Comparison of ENCODE assay signal across 12 cellular contexts in the genomic region with DNA sequence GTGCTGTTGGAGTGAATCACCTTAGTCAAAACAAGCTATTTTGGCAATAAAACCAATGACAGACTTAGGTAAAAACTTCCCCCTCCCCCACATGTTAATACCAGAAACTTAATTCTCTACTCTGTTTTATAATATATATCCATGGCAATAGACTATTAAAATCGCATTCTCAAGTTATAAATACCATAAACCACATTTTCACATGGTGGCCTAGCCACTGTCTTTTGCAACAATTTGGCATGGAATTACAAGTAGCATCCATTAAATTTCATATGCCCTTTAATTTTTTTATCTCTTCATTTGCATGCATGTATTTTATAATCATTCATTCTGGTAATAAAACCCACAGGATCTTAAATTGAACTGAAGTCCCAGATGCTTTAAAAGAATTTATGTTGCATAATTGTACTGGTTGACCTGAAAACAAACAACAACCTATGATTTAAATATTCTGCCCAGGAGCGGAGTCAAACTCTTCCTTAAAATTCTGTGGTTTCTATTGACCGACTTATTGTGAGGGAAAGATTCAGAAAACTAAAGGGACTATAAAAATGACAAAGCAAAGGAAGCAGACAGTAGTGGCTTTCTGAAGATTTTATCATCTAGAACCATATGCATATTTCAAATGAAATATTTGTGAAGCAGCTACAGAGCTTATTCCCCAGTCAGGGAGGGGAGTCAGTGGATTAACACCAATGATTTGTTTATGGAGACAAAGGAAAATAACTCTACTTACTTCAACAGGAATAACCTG.
A peak's percentile ranks its signal among the peaks of the same experiment; 100 is the strongest.
DNase-seq lines count a peak whose midpoint lies in the region; ATAC-seq and TF ChIP-seq lines count a peak whose summit lies in the region.
"Had no signal": no experiment of that assay in that cellular context is flagged by ENCODE, and none has a peak within 500 bp of the region (broad histone marks: within the 10 kb centered on the region; RNA-seq: fewer than 3 reads in every experiment).

No MANE protein-coding gene starts in this region.

- H3K9me3 ChIP-seq in OCI-LY3 (ENCODE audit: insufficient read depth, low read length): peaks cover 13% of the 10 kb centered on the region; the same call in 1 of the 2 replicates
- H3K9me3 ChIP-seq in spleen: no peaks in the 10 kb centered on the region
- H3K9me3 ChIP-seq: lower lobe of right lung had no signal

- peak overlapping the region; percentile 88 for H3K27ac ChIP-seq in OCI-LY3 (ENCODE audit: low read length)
- peak overlapping the region in 7 of 8 donors; percentile 39 to 83 (median 65) for H3K27ac ChIP-seq in spleen
- H3K27ac ChIP-seq: lower lobe of right lung had no signal

- H3K27ac Mint-ChIP-seq in activated T-cell treated with anti-CD3 and anti-CD28 coated beads, Interleukin-2, amount 50 U/mL, for 24 hours: peak overlapping the region; percentile 96
- H3K27ac Mint-ChIP-seq in activated naive CD8-positive, alpha-beta T cell treated with anti-CD3 and anti-CD28 coated beads, Interleukin-2, amount 10 ng/mL, durations not matched to agents 7 days and 5 days: peak overlapping the region; percentile 88

- TF ChIP-seq POLR2A in spleen (IDR thresholded peaks at IDR 0.05): no peak

- H3K4me3 ChIP-seq in OCI-LY3 (ENCODE audit: low read length) (peak overlapping the region; percentile 14), spleen (peak overlapping the region in 1 of 8 donors; percentile 21)
- H3K4me3 ChIP-seq: lower lobe of right lung had no signal

- no peaks in the 10 kb centered on the region for H3K79me2 ChIP-seq in OCI-LY3 (ENCODE audit: low read length)

- DNase-seq in activated T-cell treated with anti-CD3 and anti-CD28 coated beads, Interleukin-2, amount 50 U/mL, for 24 hours: no peak
- DNase-seq in activated T-cell treated with anti-CD3 and anti-CD28 coated beads for 4 hours (no peak), spleen (no peak), NCI-H510A treated with DMSO at 0.1 percent for 48 hours (lab: John Stamatoyannopoulos, UW) (no peak), SW480 (ENCODE audit: low spot score) (no peak)
- DNase-seq in activated naive CD8-positive, alpha-beta T cell treated with anti-CD3 and anti-CD28 coated beads, Interleukin-2, amount 10 ng/mL, durations not matched to agents 7 days and 5 days: no peak
- DNase-seq: H7, lower lobe of right lung, nephron progenitor cell had no signal

- H3K27me3 Mint-ChIP-seq in activated T-cell treated with anti-CD3 and anti-CD28 coated beads, Interleukin-2, amount 50 U/mL, for 24 hours: no peaks in the 10 kb centered on the region
- H3K27me3 Mint-ChIP-seq in activated naive CD8-positive, alpha-beta T cell treated with anti-CD3 and anti-CD28 coated beads, Interleukin-2, amount 10 ng/mL, durations not matched to agents 7 days and 5 days: no peaks in the 10 kb centered on the region

- H3K9ac ChIP-seq in OCI-LY3 (ENCODE audit: low read length): peak overlapping the region; percentile 18; the same call in 1 of the 2 replicates

- 50 to 65% (median 63%) methylated on average over 3 of the region's 3 CpGs for WGBS in spleen, 5 donors

- no peak overlapping the region for H3K4me3 Mint-ChIP-seq in activated T-cell treated with anti-CD3 and anti-CD28 coated beads, Interleukin-2, amount 50 U/mL, for 24 hours
- H3K4me3 Mint-ChIP-seq in activated naive CD8-positive, alpha-beta T cell treated with anti-CD3 and anti-CD28 coated beads, Interleukin-2, amount 10 ng/mL, durations not matched to agents 7 days and 5 days: peak overlapping the region; percentile 65
- H3K4me3 Mint-ChIP-seq: nephron progenitor cell had no signal

- peaks cover 57% of the 10 kb centered on the region for H3K4me1 Mint-ChIP-seq in activated T-cell treated with anti-CD3 and anti-CD28 coated beads, Interleukin-2, amount 50 U/mL, for 24 hours (ENCODE audit: low read depth)
- peaks cover 20% of the 10 kb centered on the region for H3K4me1 Mint-ChIP-seq in activated naive CD8-positive, alpha-beta T cell treated with anti-CD3 and anti-CD28 coated beads, Interleukin-2, amount 10 ng/mL, durations not matched to agents 7 days and 5 days

- no peaks in the 10 kb centered on the region for H4K20me1 ChIP-seq in OCI-LY3 (ENCODE audit: insufficient read depth, low read length)

- H2AFZ ChIP-seq in OCI-LY3 (ENCODE audit: low read depth, low read length): no peak overlapping the region

- H3K36me3 Mint-ChIP-seq in activated T-cell treated with anti-CD3 and anti-CD28 coated beads, Interleukin-2, amount 50 U/mL, for 24 hours (ENCODE audit: low read depth): no peaks in the 10 kb centered on the region
- H3K36me3 Mint-ChIP-seq in activated naive CD8-positive, alpha-beta T cell treated with anti-CD3 and anti-CD28 coated beads, Interleukin-2, amount 10 ng/mL, durations not matched to agents 7 days and 5 days: peaks cover 2% of the 10 kb centered on the region

- ATAC-seq in activated naive CD8-positive, alpha-beta T cell treated with anti-CD3 and anti-CD28 coated beads, Interleukin-2, amount 10 ng/mL, durations not matched to agents 7 days and 5 days (ENCODE audit: low read depth): no peak
- ATAC-seq in GM18519 (IDR thresholded peaks at IDR 0.05; ENCODE audit: low FRiP score, unreplicated experiment): no peak
- ATAC-seq: sciatic nerve had no signal

- TF ChIP-seq CTCF in OCI-LY3 (IDR thresholded peaks at IDR 0.05; ENCODE audit: low read depth, low read length) (no peak), spleen (IDR thresholded peaks at IDR 0.05 in 8 of 11, conservative IDR thresholded peaks at IDR 0.05 in 3 of 11) (no peak)

- peaks cover 14% of the 10 kb centered on the region for H3K36me3 ChIP-seq in OCI-LY3 (replicated peaks; ENCODE audit: low read depth, low read length)
- no peaks in the 10 kb centered on the region for H3K36me3 ChIP-seq in spleen
- H3K36me3 ChIP-seq: lower lobe of right lung had no signal

- POLR2A ChIA-PET in activated naive CD8-positive, alpha-beta T cell treated with anti-CD3 and anti-CD28 coated beads, Interleukin-2, amount 10 ng/mL, durations not matched to agents 7 days and 5 days (lab: Charles Lee): interaction anchor here (0.6 kb wide), 1 partner anchor 216 kb away, joined by 3 read pairs; no protein-coding TSS in a partner anchor

- peaks cover 3% of the 10 kb centered on the region for H3K9me3 Mint-ChIP-seq in activated T-cell treated with anti-CD3 and anti-CD28 coated beads, Interleukin-2, amount 50 U/mL, for 24 hours
- no peaks in the 10 kb centered on the region for H3K9me3 Mint-ChIP-seq in activated naive CD8-positive, alpha-beta T cell treated with anti-CD3 and anti-CD28 coated beads, Interleukin-2, amount 10 ng/mL, durations not matched to agents 7 days and 5 days

- peak overlapping the region; percentile 63 for H3K4me2 ChIP-seq in OCI-LY3 (ENCODE audit: low read length)

- H3K4me1 ChIP-seq in OCI-LY3 (ENCODE audit: low read length) (peaks cover 66% of the 10 kb centered on the region), spleen (peaks cover 0 to 45% (median 11%) of the 10 kb centered on the region in 6 donors)
- H3K4me1 ChIP-seq: lower lobe of right lung had no signal

- H3K27me3 ChIP-seq in OCI-LY3 (ENCODE audit: low read depth, low read length) (peaks cover 7% of the 10 kb centered on the region; the same call in 1 of the 2 replicates), spleen (replicated peaks in 1 of 7) (no peaks in the 10 kb centered on the region)

- intact Hi-C loops in spleen (cut with DNase I; ENCODE audit: low total_unique reads): no loop called here
